8 cellular contexts compared by ENCODE assay signal in genomic region chr20:25623736-25624499, GRCh38. TPM values are rescaled to one million over a fixed set of nuclear protein-coding genes. Genes with fewer than 3 reads are reported as not detected.
DNase-seq lines count a peak whose midpoint lies in the region; ATAC-seq, FAIRE-seq and TF ChIP-seq lines count a peak whose summit lies in the region.

A gene with protein sequence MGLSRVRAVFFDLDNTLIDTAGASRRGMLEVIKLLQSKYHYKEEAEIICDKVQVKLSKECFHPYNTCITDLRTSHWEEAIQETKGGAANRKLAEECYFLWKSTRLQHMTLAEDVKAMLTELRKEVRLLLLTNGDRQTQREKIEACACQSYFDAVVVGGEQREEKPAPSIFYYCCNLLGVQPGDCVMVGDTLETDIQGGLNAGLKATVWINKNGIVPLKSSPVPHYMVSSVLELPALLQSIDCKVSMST (minus strand): TSS chr20:25624014. CDS start chr20:25623948, 66 bp downstream.

- H3K27me3 Mint-ChIP-seq in Calu3 (ENCODE audit: unreplicated experiment), result no peaks in the 10 kb centered on the region
- no peaks in the 10 kb centered on the region for H3K27me3 Mint-ChIP-seq in activated CD8-positive, alpha-beta memory T cell treated with anti-CD3 and anti-CD28 coated beads, Interleukin-2, amount 10 ng/mL, durations not matched to agents 7 days and 5 days

- peaks cover 10% of the 10 kb centered on the region for H3K4me1 Mint-ChIP-seq in Calu3 (ENCODE audit: low read depth, unreplicated experiment)
- H3K4me1 Mint-ChIP-seq in activated CD8-positive, alpha-beta memory T cell treated with anti-CD3 and anti-CD28 coated beads, Interleukin-2, amount 10 ng/mL, durations not matched to agents 7 days and 5 days, result peaks cover 21% of the 10 kb centered on the region

- peak within 1 kb of the TSS; percentile 94 for H3K9ac ChIP-seq in endocrine pancreas (ENCODE audit: control insufficient read depth, insufficient read depth, low read length)

- H3K4me1 ChIP-seq in endocrine pancreas (ENCODE audit: control insufficient read depth, insufficient read depth, low read length), result no peaks in the 10 kb centered on the region

- BruUV-seq in Calu3 (replicated peaks; lab: Mats Ljungman, UMichigan), result no TSS peak

- peak; percentile 83 for ATAC-seq in GM21381 (IDR thresholded peaks at IDR 0.05; ENCODE audit: unreplicated experiment)
- peak; percentile 87 for ATAC-seq in activated CD8-positive, alpha-beta memory T cell treated with anti-CD3 and anti-CD28 coated beads, Interleukin-2, amount 10 ng/mL, durations not matched to agents 7 days and 5 days

- intact Hi-C loops in Calu3 (cut with micrococcal nuclease; ENCODE audit: unreplicated experiment), result no loop called here

- peak; percentile 77 for DNase-seq in Calu3
- peak; percentile 98 for DNase-seq in HTR-8/SVneo (ENCODE audit: insufficient read length, low spot score)
- peak; percentile 96 for DNase-seq in NOMO-1 treated with DMSO at 0.1 percent for 48 hours (lab: John Stamatoyannopoulos, UW; ENCODE audit: unreplicated experiment)
- DNase-seq in activated CD8-positive, alpha-beta memory T cell treated with anti-CD3 and anti-CD28 coated beads, Interleukin-2, amount 10 ng/mL, durations not matched to agents 7 days and 5 days, result peak; percentile 94
- peak; percentile 98 for DNase-seq in mesenteric fat pad (ENCODE audit: low spot score)
- DNase-seq in stimulated activated CD8-positive, alpha-beta memory T cell treated with anti-CD3 and anti-CD28 coated beads, Interleukin-15, amount 100 ng/mL, for 1 hour (ENCODE audit: low read depth), result peak; percentile 55

- H3K36me3 ChIP-seq in endocrine pancreas (ENCODE audit: control insufficient read depth, insufficient read depth, low read length), result no peaks in the 10 kb centered on the region

- TF ChIP-seq CTCF in Calu3 (IDR thresholded peaks at IDR 0.05; ENCODE audit: unreplicated experiment), result no peak

- H3K4me3 Mint-ChIP-seq in Calu3 (ENCODE audit: low read depth, unreplicated experiment), result peak within 1 kb of the TSS; percentile 87
- H3K4me3 Mint-ChIP-seq in activated CD8-positive, alpha-beta memory T cell treated with anti-CD3 and anti-CD28 coated beads, Interleukin-2, amount 10 ng/mL, durations not matched to agents 7 days and 5 days, result peak within 1 kb of the TSS; percentile 82

- H3K36me3 Mint-ChIP-seq in Calu3 (ENCODE audit: insufficient read depth, unreplicated experiment), result peaks cover 28% of the 10 kb centered on the region
- peaks cover 18% of the 10 kb centered on the region for H3K36me3 Mint-ChIP-seq in activated CD8-positive, alpha-beta memory T cell treated with anti-CD3 and anti-CD28 coated beads, Interleukin-2, amount 10 ng/mL, durations not matched to agents 7 days and 5 days

- CTCF ChIA-PET in Calu3 (lab: Charles Lee), result no interaction called here
- CTCF ChIA-PET in activated CD8-positive, alpha-beta memory T cell treated with anti-CD3 and anti-CD28 coated beads, Interleukin-2, amount 10 ng/mL, durations not matched to agents 7 days and 5 days (lab: Charles Lee), result no interaction called here

- FAIRE-seq in HTR-8/SVneo (lab: Jason Lieb, UNC), result peak; percentile 79

- H3K27me3 ChIP-seq in endocrine pancreas (ENCODE audit: control insufficient read depth, insufficient read depth, low read length), result no peaks in the 10 kb centered on the region

- H3K9me3 ChIP-seq in endocrine pancreas (ENCODE audit: control insufficient read depth, low read length), result no peaks in the 10 kb centered on the region

- peaks cover 2% of the 10 kb centered on the region for H3K9me3 Mint-ChIP-seq in Calu3 (ENCODE audit: low read depth, unreplicated experiment)
- peaks cover 9% of the 10 kb centered on the region for H3K9me3 Mint-ChIP-seq in activated CD8-positive, alpha-beta memory T cell treated with anti-CD3 and anti-CD28 coated beads, Interleukin-2, amount 10 ng/mL, durations not matched to agents 7 days and 5 days (ENCODE audit: low read depth)

- peak within 1 kb of the TSS; percentile 89 for H3K27ac Mint-ChIP-seq in Calu3 (ENCODE audit: unreplicated experiment)
- H3K27ac Mint-ChIP-seq in activated CD8-positive, alpha-beta memory T cell treated with anti-CD3 and anti-CD28 coated beads, Interleukin-2, amount 10 ng/mL, durations not matched to agents 7 days and 5 days, result peak within 1 kb of the TSS; percentile 92

- H3K4me3 ChIP-seq in endocrine pancreas (ENCODE audit: control insufficient read depth, insufficient read depth, low read length), result peak within 1 kb of the TSS; percentile 76

RNA-seq across cellular contexts. Expression of the gene that starts here (rescaled TPM):
- 1.6 and 2.5 TPM in 2 replicates for total RNA-seq in Calu3 (2022)
- total RNA-seq in activated CD8-positive, alpha-beta memory T cell treated with anti-CD3 and anti-CD28 coated beads, Interleukin-2, amount 10 ng/mL, durations not matched to agents 7 days and 5 days, result 1 to 10 TPM; 4.7 to 5.9 TPM
- total RNA-seq in mesenteric fat pad, result 7.5 TPM

Comparison
In these comparisons a context has a peak if more than half of its experiments do, and no peak if none do; other contexts are left out.
1. Peak in every context shown above with its lines: DNase-seq, ATAC-seq and H3K4me3 ChIP-seq.